12 cellular contexts compared by ENCODE assay signal in the genomic region with DNA sequence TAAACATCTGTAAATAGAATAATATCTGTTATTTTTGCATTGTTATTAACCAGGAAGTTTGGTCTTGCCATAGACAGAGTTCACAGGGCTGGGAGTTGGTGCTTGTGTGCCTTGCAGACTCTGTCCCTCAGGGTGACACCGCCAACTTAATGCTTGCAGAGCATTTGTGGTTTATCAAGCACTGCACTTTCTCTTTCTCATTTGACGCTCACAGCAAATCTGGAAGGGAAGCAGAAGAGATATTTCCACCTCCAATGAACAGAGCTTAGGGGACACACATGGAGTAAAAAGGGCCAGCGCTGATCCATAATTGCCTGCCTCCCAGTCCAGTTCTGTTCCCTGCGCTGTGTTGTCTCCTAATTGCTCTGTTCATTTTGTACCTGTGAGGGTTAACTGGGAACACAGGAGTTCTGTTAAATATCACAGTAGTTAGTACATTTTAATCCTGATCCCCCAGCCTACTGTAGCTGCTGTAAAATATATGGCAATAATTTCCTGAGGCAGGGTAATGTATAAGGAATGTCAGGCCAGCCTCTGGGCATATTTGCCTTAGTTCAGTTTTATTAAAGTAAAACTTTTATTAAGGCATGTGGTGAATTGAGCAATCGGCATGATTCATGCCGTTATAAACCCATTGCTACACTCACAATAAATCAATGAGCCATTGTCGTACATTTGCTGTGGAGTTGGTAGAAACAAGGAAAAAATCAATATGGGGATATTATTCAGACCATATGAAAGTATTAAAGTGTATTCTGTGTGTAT.
A peak's percentile ranks its signal among the peaks of the same experiment; 100 is the strongest.
DNase-seq lines count a peak whose midpoint lies in the region; ATAC-seq and TF ChIP-seq lines count a peak whose summit lies in the region.
"Had no signal": no experiment of that assay in that cellular context is flagged by ENCODE, and none has a peak within 500 bp of the region (broad histone marks: within the 10 kb centered on the region; RNA-seq: fewer than 3 reads in every experiment).

No MANE protein-coding gene starts in this region.

- ATAC-seq in aorta (ENCODE audit: low FRiP score) (peak; percentile 53), HG02981 (IDR thresholded peaks at IDR 0.05; ENCODE audit: unreplicated experiment) (no peak), GM21381 (IDR thresholded peaks at IDR 0.05; ENCODE audit: unreplicated experiment) (no peak)
- ATAC-seq: Right ventricle myocardium inferior had no signal

- peaks cover 7% of the 10 kb centered on the region; the same call in 1 of the 2 replicates for H3K9me3 Mint-ChIP-seq in HFFc6

- H3K4me3 Mint-ChIP-seq in HFFc6: peak overlapping the region; percentile 66

- H3K4me1 ChIP-seq in aorta (ENCODE audit: control insufficient read depth in 1 of 2, insufficient read depth in 2 of 2, low read length in 2 of 2): no peaks in the 10 kb centered on the region
- H3K4me1 ChIP-seq: breast epithelium had no signal

- WGBS in aorta, 2 donors: 86 to 87% methylated on average over 7 of the region's 7 CpGs

- intact Hi-C loops in aorta (cut with DNase I): no loop called here

- in situ Hi-C loops in GM13977 (cut with MboI; ENCODE audit: low pct_unique_long_range_greater_than_20kb, low sequenced_read_pairs, unreplicated experiment): no loop called here

- peaks cover 84% of the 10 kb centered on the region for H3K4me1 Mint-ChIP-seq in HFFc6 (ENCODE audit: low read depth)

- H3K27ac Mint-ChIP-seq in HFFc6: peak overlapping the region; percentile 79

- no peaks in the 10 kb centered on the region for H3K27me3 Mint-ChIP-seq in HFFc6 (ENCODE audit: insufficient read depth)

- H3K36me3 ChIP-seq in aorta (ENCODE audit: control insufficient read depth in 1 of 2, insufficient read depth in 2 of 2, low read length in 1 of 2): no peaks in the 10 kb centered on the region
- H3K36me3 ChIP-seq: breast epithelium had no signal

- peaks cover 2% of the 10 kb centered on the region for H3K9me3 ChIP-seq in aorta (ENCODE audit: control insufficient read depth, low read length)
- H3K9me3 ChIP-seq: breast epithelium had no signal

- H3K27ac ChIP-seq in aorta (ENCODE audit: low read depth in 1 of 2, low read length in 2 of 2): no peak overlapping the region

- H3K27me3 ChIP-seq in aorta (ENCODE audit: control insufficient read depth in 1 of 2, insufficient read depth in 2 of 2, low read length in 1 of 2): no peaks in the 10 kb centered on the region
- H3K27me3 ChIP-seq: breast epithelium had no signal

- peaks cover 5% of the 10 kb centered on the region for H3K36me3 Mint-ChIP-seq in HFFc6 (ENCODE audit: low read depth)

- H3K4me3 ChIP-seq in aorta (ENCODE audit: low read length in 2 of 2): no peak overlapping the region
- H3K4me3 ChIP-seq: breast epithelium had no signal

- TF ChIP-seq CTCF in HFFc6 (IDR thresholded peaks at IDR 0.05): no peak
- no peak for TF ChIP-seq CTCF in GM13977 (IDR thresholded peaks at IDR 0.05; ENCODE audit: extremely low read depth, insufficient read depth, missing control alignments)

- DNase-seq in HFFc6 (peak; percentile 92), SW480 (ENCODE audit: low spot score) (peak; percentile 40), foreskin melanocyte (peak; percentile 74), aorta (no peak), GM13977 (ENCODE audit: low spot score) (no peak)
- DNase-seq: hippocampal formation, NCI-H1092, nucleus accumbens had no signal

Comparison
In these comparisons a context has a peak if more than half of its experiments do, and no peak if none do; other contexts are left out.
1. DNase-seq: peak in HFFc6 (single experiment), SW480 (single experiment) and foreskin melanocyte (single experiment); none in aorta (0 of 2) and GM13977 (single experiment).